1 cellular context compared by ENCODE assay signal in the genomic region with DNA sequence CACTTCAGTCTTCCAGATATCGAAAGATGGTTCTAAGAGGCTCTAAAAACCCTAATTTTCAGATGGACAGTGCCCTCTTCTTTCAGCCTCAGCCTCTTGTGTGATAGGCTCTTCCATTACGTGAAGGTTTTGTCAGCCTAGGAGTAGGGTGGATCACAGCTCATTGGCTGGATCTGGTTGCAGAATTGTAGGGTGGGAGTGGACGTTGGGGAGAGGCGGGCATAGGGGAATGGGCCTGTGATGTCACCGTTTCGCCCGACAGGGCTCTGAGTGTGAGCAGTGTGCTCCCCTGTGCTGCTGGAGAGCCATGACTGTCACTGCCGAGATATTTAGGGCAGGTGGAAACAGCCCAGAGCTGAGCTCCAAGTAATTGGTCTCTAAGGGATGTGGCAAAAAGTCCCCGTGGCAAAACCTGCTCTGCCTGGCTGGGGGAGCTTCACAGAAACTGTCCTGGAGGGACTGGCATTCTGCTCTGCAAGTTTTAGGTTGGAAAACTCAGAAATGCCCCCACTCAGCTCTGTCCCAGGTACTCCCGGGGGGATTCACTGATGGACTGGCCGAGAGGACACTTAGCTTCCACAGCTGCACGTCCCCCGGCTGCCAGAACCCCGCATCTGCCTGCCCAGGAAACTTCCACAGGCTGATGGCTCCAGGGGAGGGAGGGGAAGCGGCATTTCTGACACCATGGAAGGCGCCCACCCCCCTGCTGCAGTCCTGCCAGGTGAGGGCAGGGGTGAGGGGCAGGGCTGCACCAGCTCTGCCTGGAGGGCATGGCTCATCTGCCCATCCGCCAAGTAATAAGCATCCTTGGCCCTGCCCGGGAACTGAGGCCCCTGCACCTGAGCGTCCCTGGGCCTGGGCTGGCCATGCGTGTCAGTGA.
TF ChIP-seq lines count a peak whose summit lies in the region.

No MANE protein-coding gene starts in this region.

TF ChIP-seq in IMR-90, 13 proteins besides CTCF, POLR2A, EP300 and RAD21:
- TF ChIP-seq CEBPB (IDR thresholded peaks at IDR 0.05; ENCODE audit: low read depth, low read length) (no peak), FOS (IDR thresholded peaks at IDR 0.05; ENCODE audit: low read depth, low read length) (no peak), MAFK (IDR thresholded peaks at IDR 0.05; ENCODE audit: low read depth, low read length) (no peak), RCOR1 (IDR thresholded peaks at IDR 0.05; ENCODE audit: insufficient replicate concordance, low read length) (no peak), MAZ (IDR thresholded peaks at IDR 0.05; ENCODE audit: borderline replicate concordance, low read depth, low read length) (no peak), BHLHE40 (IDR thresholded peaks at IDR 0.05; ENCODE audit: low read depth, low read length) (no peak), CHD1 (IDR thresholded peaks at IDR 0.05; ENCODE audit: low read depth, low read length) (no peak), SMC3 (IDR thresholded peaks at IDR 0.05; ENCODE audit: low read depth, low read length) (no peak), MXI1 (IDR thresholded peaks at IDR 0.05; ENCODE audit: borderline replicate concordance, low read depth, low read length) (no peak), NFE2L2 (IDR thresholded peaks at IDR 0.05; ENCODE audit: low read depth, low read length) (no peak), RFX5 (IDR thresholded peaks at IDR 0.05; ENCODE audit: low read depth, low read length) (no peak)
- TF ChIP-seq, protein P1, sequence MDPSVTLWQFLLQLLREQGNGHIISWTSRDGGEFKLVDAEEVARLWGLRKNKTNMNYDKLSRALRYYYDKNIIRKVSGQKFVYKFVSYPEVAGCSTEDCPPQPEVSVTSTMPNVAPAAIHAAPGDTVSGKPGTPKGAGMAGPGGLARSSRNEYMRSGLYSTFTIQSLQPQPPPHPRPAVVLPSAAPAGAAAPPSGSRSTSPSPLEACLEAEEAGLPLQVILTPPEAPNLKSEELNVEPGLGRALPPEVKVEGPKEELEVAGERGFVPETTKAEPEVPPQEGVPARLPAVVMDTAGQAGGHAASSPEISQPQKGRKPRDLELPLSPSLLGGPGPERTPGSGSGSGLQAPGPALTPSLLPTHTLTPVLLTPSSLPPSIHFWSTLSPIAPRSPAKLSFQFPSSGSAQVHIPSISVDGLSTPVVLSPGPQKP (IDR thresholded peaks at IDR 0.05; ENCODE audit: borderline replicate concordance, low read depth, low read length) = no peak
- TF ChIP-seq, protein P2, sequence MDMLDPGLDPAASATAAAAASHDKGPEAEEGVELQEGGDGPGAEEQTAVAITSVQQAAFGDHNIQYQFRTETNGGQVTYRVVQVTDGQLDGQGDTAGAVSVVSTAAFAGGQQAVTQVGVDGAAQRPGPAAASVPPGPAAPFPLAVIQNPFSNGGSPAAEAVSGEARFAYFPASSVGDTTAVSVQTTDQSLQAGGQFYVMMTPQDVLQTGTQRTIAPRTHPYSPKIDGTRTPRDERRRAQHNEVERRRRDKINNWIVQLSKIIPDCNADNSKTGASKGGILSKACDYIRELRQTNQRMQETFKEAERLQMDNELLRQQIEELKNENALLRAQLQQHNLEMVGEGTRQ (IDR thresholded peaks at IDR 0.05; ENCODE audit: low read depth, low read length) = no peak
